Comparison of ENCODE assay signal across 26 cellular contexts in genomic region chr12:131187602-131188001, GRCh38.
"Had no signal": no experiment of that assay in that cellular context is flagged by ENCODE, and none has a peak within 500 bp of the region (broad histone marks: within the 10 kb centered on the region; RNA-seq: fewer than 3 reads in every experiment).

No MANE protein-coding gene starts in this region.

- FAIRE-seq: colon, keratinocyte had no signal

- H3K4me1 Mint-ChIP-seq: mesothelial cell of epicardium, naive B cell had no signal

- H3K4me3 ChIP-seq: coronary artery, dorsolateral prefrontal cortex, esophagus squamous epithelium, gastrocnemius medialis, heart right ventricle, left lung, lower lobe of right lung, mucosa of descending colon had no signal

- H3K27ac Mint-ChIP-seq: mesothelial cell of epicardium, naive B cell had no signal

- ATAC-seq: esophagus mucosa, gastrocnemius medialis, heart right ventricle, left cardiac atrium, left lung, left ventricle myocardium superior, lower lobe of right lung, mucosa of descending colon had no signal

- H3K27me3 ChIP-seq: dorsolateral prefrontal cortex, esophagus squamous epithelium, gastrocnemius medialis, left lung had no signal

- H3K27ac ChIP-seq: coronary artery, dorsolateral prefrontal cortex, epithelial cell of prostate, esophagus squamous epithelium, gastrocnemius medialis, heart right ventricle, left lung, lower lobe of right lung had no signal

- H3K36me3 ChIP-seq: esophagus squamous epithelium, gastrocnemius medialis, heart right ventricle, left lung, lower lobe of right lung had no signal

- H3K36me3 Mint-ChIP-seq: mesothelial cell of epicardium, naive B cell had no signal

- H3K4me1 ChIP-seq: esophagus squamous epithelium, gastrocnemius medialis, heart right ventricle, left lung, lower lobe of right lung had no signal

- H3K9me3 ChIP-seq: gastrocnemius medialis, left lung, lower lobe of right lung had no signal

- DNase-seq: dermis blood vessel endothelial cell; dorsolateral prefrontal cortex; effector CD4-positive, alpha-beta T cell; effector memory CD4-positive, alpha-beta T cell; erythroblast; esophagus squamous epithelium; foreskin fibroblast; foreskin melanocyte; gastrocnemius medialis; glutamatergic neuron; head of caudate nucleus; heart right ventricle; hippocampal formation; left cardiac atrium; left lung; left ventricle myocardium superior; lower lobe of right lung; mesenchymal stem cell; mucosa of descending colon; naive B cell had no signal

- H3K4me3 Mint-ChIP-seq: mesothelial cell of epicardium, naive B cell had no signal
